ENCODE assay signal across 12 cellular contexts in genomic region chr4:113474017-113474416, GRCh38.
DNase-seq lines count a peak whose midpoint lies in the region; ATAC-seq and TF ChIP-seq lines count a peak whose summit lies in the region.
"Had no signal": no experiment of that assay in that cellular context is flagged by ENCODE, and none has a peak within 500 bp of the region (broad histone marks: within the 10 kb centered on the region; RNA-seq: fewer than 3 reads in every experiment).

No MANE protein-coding gene starts in this region.

- in situ Hi-C loops in astrocyte of the spinal cord (cut with HindIII; ENCODE audit: low sequenced_read_pairs) = no loop called here

- H2AFZ ChIP-seq in Karpas-422 (ENCODE audit: low read length) = no peak overlapping the region

- H3K4me1 ChIP-seq in muscle layer of duodenum (ENCODE audit: control insufficient read depth in 1 of 2, insufficient read depth in 2 of 2, low read length in 2 of 2) = no peaks in the 10 kb centered on the region
- no peaks in the 10 kb centered on the region for H3K4me1 ChIP-seq in Karpas-422 (ENCODE audit: low read length)
- H3K4me1 ChIP-seq: pancreas had no signal

- H3K4me2 ChIP-seq in Karpas-422 (ENCODE audit: low read depth, low read length, poor library complexity, severe bottlenecking) = no peak overlapping the region

- H3K27me3 ChIP-seq in muscle layer of duodenum (ENCODE audit: low read depth, low read length) (no peaks in the 10 kb centered on the region), Karpas-422 (ENCODE audit: low read length) (no peaks in the 10 kb centered on the region)
- H3K27me3 ChIP-seq: pancreas had no signal

- TF ChIP-seq CTCF in astrocyte of the spinal cord (IDR thresholded peaks at IDR 0.05; ENCODE audit: low read depth, low read length) = no peak

- ATAC-seq in GM19395 (IDR thresholded peaks at IDR 0.05; ENCODE audit: unreplicated experiment) = no peak
- ATAC-seq in GM18502 (IDR thresholded peaks at IDR 0.05; ENCODE audit: poor library complexity, unreplicated experiment) = no peak
- no peak for ATAC-seq in GM21515 (IDR thresholded peaks at IDR 0.05; ENCODE audit: unreplicated experiment)
- ATAC-seq: pancreas, T-helper 17 cell had no signal

- DNase-seq in EL (peak; percentile 53), HPDE6-E6E7 (ENCODE audit: extremely low spot score) (peak; percentile 39), astrocyte of the spinal cord (ENCODE audit: low read depth, low spot score) (peak; percentile 87), Karpas-422 (no peak)
- DNase-seq: DMS79, NCI-H69, pancreas, T-helper 17 cell had no signal

- no peak overlapping the region for H3K9ac ChIP-seq in Karpas-422 (ENCODE audit: low read length)

- H3K9me2 ChIP-seq in Karpas-422 (replicated peaks; ENCODE audit: insufficient read depth, low read length) = no peaks in the 10 kb centered on the region

- no peaks in the 10 kb centered on the region for H3K9me3 ChIP-seq in muscle layer of duodenum (ENCODE audit: control insufficient read depth in 1 of 2, low read length in 2 of 2)
- no peaks in the 10 kb centered on the region for H3K9me3 ChIP-seq in Karpas-422 (ENCODE audit: low read length)
- H3K9me3 ChIP-seq: pancreas had no signal

- H3K36me3 ChIP-seq in muscle layer of duodenum (ENCODE audit: control insufficient read depth in 1 of 2, insufficient read depth in 2 of 2, low read length in 2 of 2) (no peaks in the 10 kb centered on the region), Karpas-422 (ENCODE audit: insufficient read depth, low read length) (peaks cover 31% of the 10 kb centered on the region)
- H3K36me3 ChIP-seq: pancreas had no signal

- H3K79me2 ChIP-seq in Karpas-422 (ENCODE audit: low read length) = 0 out of 2 replicates have a peak, but pooled peaks cover 3% of the 10 kb centered on the region

- H3K4me3 ChIP-seq in astrocyte of the spinal cord (ENCODE audit: low read depth, low read length) (no peak overlapping the region), muscle layer of duodenum (ENCODE audit: low read depth in 1 of 2, low read length in 2 of 2) (no peak overlapping the region), Karpas-422 (ENCODE audit: low read length) (no peak overlapping the region)
- H3K4me3 ChIP-seq: pancreas had no signal

- no peaks in the 10 kb centered on the region for H4K20me1 ChIP-seq in Karpas-422 (ENCODE audit: insufficient read depth, low read depth, low read length)

- H3K27ac ChIP-seq in muscle layer of duodenum (ENCODE audit: low read length) = peak overlapping the region; percentile 34
- no peak overlapping the region for H3K27ac ChIP-seq in Karpas-422 (ENCODE audit: low read length)
- H3K27ac ChIP-seq: pancreas had no signal
